In genomic region chr20:39762716-39763115, GRCh38 we compare ENCODE assay signal across 32 cellular contexts.
"Had no signal": no experiment of that assay in that cellular context is flagged by ENCODE, and none has a peak within 500 bp of the region (broad histone marks: within the 10 kb centered on the region; RNA-seq: fewer than 3 reads in every experiment).

No MANE protein-coding gene starts in this region.

- ATAC-seq: activated CD4-positive, alpha-beta T cell treated with anti-CD3 and anti-CD28 coated beads for 36 hours; activated CD8-positive, alpha-beta memory T cell treated with anti-CD3 and anti-CD28 coated beads, Interleukin-2, amount 10 ng/mL, durations not matched to agents 7 days and 5 days; activated CD8-positive, alpha-beta T cell treated with anti-CD3 and anti-CD28 coated beads, Interleukin-2, amount 10 ng/mL, durations not matched to agents 7 days and 5 days; activated naive CD4-positive, alpha-beta T cell treated with anti-CD3 and anti-CD28 coated beads, Interleukin-2, amount 50 U/mL, for 72 hours; effector memory CD8-positive, alpha-beta T cell; foreskin keratinocyte; gastrocnemius medialis; T-helper 17 cell had no signal

- H3K27me3 Mint-ChIP-seq: activated CD4-positive, alpha-beta memory T cell treated with anti-CD3 and anti-CD28 coated beads for 36 hours; activated CD4-positive, alpha-beta T cell treated with anti-CD3 and anti-CD28 coated beads for 36 hours; activated CD4-positive, alpha-beta T cell treated with anti-CD3 and anti-CD28 coated beads, Interleukin-2, amount 10 ng/mL, durations not matched to agents 24 days and 14 days; activated CD8-positive, alpha-beta memory T cell treated with anti-CD3 and anti-CD28 coated beads, Interleukin-2, amount 10 ng/mL, durations not matched to agents 7 days and 5 days; activated naive CD4-positive, alpha-beta T cell treated with anti-CD3 and anti-CD28 coated beads, Interleukin-2, amount 10 ng/mL, durations not matched to agents 7 days and 5 days; activated naive CD8-positive, alpha-beta T cell treated with anti-CD3 and anti-CD28 coated beads, Interleukin-2, amount 10 ng/mL, durations not matched to agents 7 days and 5 days; central memory CD8-positive, alpha-beta T cell; dendritic cell treated with granulocyte-macrophage colony-stimulating factor and Interleukin-4, amounts not matched to agents 40 ng/mL and 50 ng/mL, for 4 days; effector memory CD8-positive, alpha-beta T cell; T-helper 17 cell had no signal

- H3K4me3 ChIP-seq: coronary artery, dorsolateral prefrontal cortex, esophagus muscularis mucosa, gastrocnemius medialis had no signal

- H3K4me1 ChIP-seq: esophagus muscularis mucosa, foreskin keratinocyte, gastrocnemius medialis had no signal

- H3K4me3 Mint-ChIP-seq: activated CD4-positive, alpha-beta memory T cell treated with anti-CD3 and anti-CD28 coated beads for 36 hours; activated CD4-positive, alpha-beta T cell treated with anti-CD3 and anti-CD28 coated beads for 36 hours; activated CD4-positive, alpha-beta T cell treated with anti-CD3 and anti-CD28 coated beads, Interleukin-2, amount 10 ng/mL, durations not matched to agents 24 days and 14 days; activated CD8-positive, alpha-beta memory T cell treated with anti-CD3 and anti-CD28 coated beads, Interleukin-2, amount 10 ng/mL, durations not matched to agents 7 days and 5 days; activated CD8-positive, alpha-beta T cell treated with anti-CD3 and anti-CD28 coated beads, Interleukin-2, amount 10 ng/mL, durations not matched to agents 7 days and 5 days; activated naive CD4-positive, alpha-beta T cell treated with anti-CD3 and anti-CD28 coated beads, Interleukin-2, amount 10 ng/mL, durations not matched to agents 7 days and 5 days; activated naive CD8-positive, alpha-beta T cell treated with anti-CD3 and anti-CD28 coated beads, Interleukin-2, amount 10 ng/mL, durations not matched to agents 7 days and 5 days; activated T-helper 1 cell treated with anti-CD3 and anti-CD28 coated beads, Interleukin-12 subunit alpha, Interleukin-12 subunit beta, Interleukin-2, Interleukin-4 antibody, amounts not matched to agents 30 ng/mL and 10 ng/mL and 1 ng/mL, durations not matched to agents 14 hours and 24 hours and 36 hours; central memory CD8-positive, alpha-beta T cell; dendritic cell treated with granulocyte-macrophage colony-stimulating factor and Interleukin-4, amounts not matched to agents 40 ng/mL and 50 ng/mL, for 4 days; effector memory CD8-positive, alpha-beta T cell; T-helper 17 cell; T-helper 2 cell treated with Interferon-gamma antibody and Interleukin-4, amounts not matched to agents 5 μg/mL and 100 μg/mL, for 36 hours had no signal

- DNase-seq: activated CD4-positive, alpha-beta memory T cell treated with anti-CD3 and anti-CD28 coated beads for 36 hours; activated CD4-positive, alpha-beta T cell treated with anti-CD3 and anti-CD28 coated beads for 36 hours; activated CD4-positive, alpha-beta T cell treated with anti-CD3 and anti-CD28 coated beads, Interleukin-2, amount 10 ng/mL, durations not matched to agents 24 days and 14 days; activated CD4-positive, CD25-positive, alpha-beta regulatory T cell; activated CD4-positive, CD25-positive, alpha-beta regulatory T cell treated with anti-CD3 and anti-CD28 coated beads, Interleukin-2, amount 50 U/mL, for 72 hours; activated CD8-positive, alpha-beta memory T cell treated with anti-CD3 and anti-CD28 coated beads, Interleukin-2, amount 10 ng/mL, durations not matched to agents 7 days and 5 days; activated CD8-positive, alpha-beta memory T cell treated with anti-CD3 and anti-CD28 coated beads, Interleukin-2, amount 50 U/mL, for 4 hours; activated CD8-positive, alpha-beta T cell treated with anti-CD3 and anti-CD28 coated beads, Interleukin-2, amount 10 ng/mL, durations not matched to agents 7 days and 5 days; activated effector memory CD4-positive, alpha-beta T cell treated with anti-CD3 and anti-CD28 coated beads, Interleukin-2, amount 50 U/mL, for 16 hours; activated naive CD4-positive, alpha-beta T cell treated with anti-CD3 and anti-CD28 coated beads, Interleukin-2, amount 10 ng/mL, durations not matched to agents 7 days and 5 days; activated naive CD8-positive, alpha-beta T cell treated with anti-CD3 and anti-CD28 coated beads, Interleukin-2, amount 10 ng/mL, durations not matched to agents 7 days and 5 days; activated T-cell treated with anti-CD3 and anti-CD28 coated beads, Interleukin-2, amount 50 U/mL, for 1 hour; activated T-cell treated with anti-CD3 and anti-CD28 coated beads, Interleukin-2, amount 50 U/mL, for 48 hours; anterior cingulate cortex; brain microvascular endothelial cell; dorsolateral prefrontal cortex; effector memory CD8-positive, alpha-beta T cell; erythroblast; foreskin keratinocyte; gastrocnemius medialis; T-helper 1 cell; T-helper 17 cell; T1000; WERI-Rb-1 had no signal

- H3K27ac ChIP-seq: brain microvascular endothelial cell, coronary artery, dorsolateral prefrontal cortex, esophagus muscularis mucosa, foreskin keratinocyte, gastrocnemius medialis, WERI-Rb-1 had no signal

- H3K9me3 Mint-ChIP-seq: activated CD4-positive, alpha-beta T cell treated with anti-CD3 and anti-CD28 coated beads, Interleukin-2, amount 10 ng/mL, durations not matched to agents 24 days and 14 days; activated naive CD4-positive, alpha-beta T cell treated with anti-CD3 and anti-CD28 coated beads, Interleukin-2, amount 10 ng/mL, durations not matched to agents 7 days and 5 days; dendritic cell treated with granulocyte-macrophage colony-stimulating factor and Interleukin-4, amounts not matched to agents 40 ng/mL and 50 ng/mL, for 4 days had no signal

- H3K36me3 Mint-ChIP-seq: activated CD4-positive, alpha-beta memory T cell treated with anti-CD3 and anti-CD28 coated beads for 36 hours; activated CD8-positive, alpha-beta memory T cell treated with anti-CD3 and anti-CD28 coated beads, Interleukin-2, amount 10 ng/mL, durations not matched to agents 7 days and 5 days; activated naive CD4-positive, alpha-beta T cell treated with anti-CD3 and anti-CD28 coated beads, Interleukin-2, amount 10 ng/mL, durations not matched to agents 7 days and 5 days; activated naive CD4-positive, alpha-beta T cell treated with anti-CD3 and anti-CD28 coated beads, Interleukin-2, amount 50 U/mL, for 72 hours; activated naive CD8-positive, alpha-beta T cell treated with anti-CD3 and anti-CD28 coated beads, Interleukin-2, amount 10 ng/mL, durations not matched to agents 7 days and 5 days had no signal

- H3K4me1 Mint-ChIP-seq: activated CD4-positive, alpha-beta T cell treated with anti-CD3 and anti-CD28 coated beads for 36 hours; activated CD4-positive, alpha-beta T cell treated with anti-CD3 and anti-CD28 coated beads, Interleukin-2, amount 10 ng/mL, durations not matched to agents 24 days and 14 days; activated CD8-positive, alpha-beta memory T cell treated with anti-CD3 and anti-CD28 coated beads, Interleukin-2, amount 10 ng/mL, durations not matched to agents 7 days and 5 days; activated naive CD4-positive, alpha-beta T cell treated with anti-CD3 and anti-CD28 coated beads, Interleukin-2, amount 10 ng/mL, durations not matched to agents 7 days and 5 days; activated naive CD8-positive, alpha-beta T cell treated with anti-CD3 and anti-CD28 coated beads, Interleukin-2, amount 10 ng/mL, durations not matched to agents 7 days and 5 days; central memory CD8-positive, alpha-beta T cell; T-helper 17 cell had no signal

- H3K27ac Mint-ChIP-seq: activated CD4-positive, alpha-beta memory T cell treated with anti-CD3 and anti-CD28 coated beads for 36 hours; activated CD4-positive, alpha-beta T cell treated with anti-CD3 and anti-CD28 coated beads for 36 hours; activated CD4-positive, alpha-beta T cell treated with anti-CD3 and anti-CD28 coated beads, Interleukin-2, amount 10 ng/mL, durations not matched to agents 24 days and 14 days; activated CD8-positive, alpha-beta memory T cell treated with anti-CD3 and anti-CD28 coated beads, Interleukin-2, amount 10 ng/mL, durations not matched to agents 7 days and 5 days; activated CD8-positive, alpha-beta T cell treated with anti-CD3 and anti-CD28 coated beads, Interleukin-2, amount 10 ng/mL, durations not matched to agents 7 days and 5 days; activated naive CD4-positive, alpha-beta T cell treated with anti-CD3 and anti-CD28 coated beads, Interleukin-2, amount 10 ng/mL, durations not matched to agents 7 days and 5 days; activated naive CD4-positive, alpha-beta T cell treated with anti-CD3 and anti-CD28 coated beads, Interleukin-2, amount 50 U/mL, for 72 hours; activated naive CD8-positive, alpha-beta T cell treated with anti-CD3 and anti-CD28 coated beads, Interleukin-2, amount 10 ng/mL, durations not matched to agents 7 days and 5 days; activated T-helper 1 cell treated with anti-CD3 and anti-CD28 coated beads, Interleukin-12 subunit alpha, Interleukin-12 subunit beta, Interleukin-2, Interleukin-4 antibody, amounts not matched to agents 30 ng/mL and 10 ng/mL and 1 ng/mL, durations not matched to agents 14 hours and 24 hours and 36 hours; activated T-helper 2 cell treated with anti-CD3 and anti-CD28 coated beads, Interferon-gamma antibody, Interleukin-2, Interleukin-4, amounts not matched to agents 10 μg/mL and 5 μg/mL and 100 μg/mL, durations not matched to agents 14 hours and 24 hours and 36 hours; dendritic cell treated with granulocyte-macrophage colony-stimulating factor and Interleukin-4, amounts not matched to agents 40 ng/mL and 50 ng/mL, for 4 days; effector memory CD8-positive, alpha-beta T cell; T-helper 17 cell; T-helper 2 cell treated with Interferon-gamma antibody and Interleukin-4, amounts not matched to agents 5 μg/mL and 100 μg/mL, for 36 hours had no signal

- H3K27me3 ChIP-seq: brain microvascular endothelial cell, dorsolateral prefrontal cortex, esophagus muscularis mucosa, foreskin keratinocyte, gastrocnemius medialis had no signal

- H3K36me3 ChIP-seq: brain microvascular endothelial cell, esophagus muscularis mucosa, gastrocnemius medialis, WERI-Rb-1 had no signal
